21 cellular contexts compared by ENCODE assay signal in genomic region chr16:27543801-27544200, GRCh38. TPM values are rescaled to one million over a fixed set of nuclear protein-coding genes. Genes with fewer than 3 reads are reported as not detected.
DNase-seq lines count a peak whose midpoint lies in the region; FAIRE-seq and TF ChIP-seq lines count a peak whose summit lies in the region.
"Had no signal": no experiment of that assay in that cellular context is flagged by ENCODE, and none has a peak within 500 bp of the region (broad histone marks: within the 10 kb centered on the region; RNA-seq: fewer than 3 reads in every experiment).

No MANE protein-coding gene starts in this region.

- H3K4me3 ChIP-seq in fibroblast of mammary gland (ENCODE audit: control insufficient read depth, low read depth, low read length) (no peak overlapping the region), sigmoid colon (no peak overlapping the region)

- WGBS in sigmoid colon, 2 donors, result 92 to 95% methylated on average over 3 of the region's 3 CpGs

- H3K4me1 Mint-ChIP-seq in activated T-helper 1 cell treated with anti-CD3 and anti-CD28 coated beads, Interleukin-12 subunit alpha, Interleukin-12 subunit beta, Interleukin-2, Interleukin-4 antibody, amounts not matched to agents 30 ng/mL and 10 ng/mL and 1 ng/mL, durations not matched to agents 14 hours and 24 hours and 36 hours (ENCODE audit: low read depth), result peaks cover 43% of the 10 kb centered on the region

- no peaks in the 10 kb centered on the region for H3K27me3 Mint-ChIP-seq in activated T-helper 1 cell treated with anti-CD3 and anti-CD28 coated beads, Interleukin-12 subunit alpha, Interleukin-12 subunit beta, Interleukin-2, Interleukin-4 antibody, amounts not matched to agents 30 ng/mL and 10 ng/mL and 1 ng/mL, durations not matched to agents 14 hours and 24 hours and 36 hours (ENCODE audit: insufficient read depth)
- H3K27me3 Mint-ChIP-seq: CD4-positive, CD25-positive, alpha-beta regulatory T cell; CD8-positive, alpha-beta memory T cell had no signal

- no peak overlapping the region for H3K4me3 Mint-ChIP-seq in activated T-helper 1 cell treated with anti-CD3 and anti-CD28 coated beads, Interleukin-12 subunit alpha, Interleukin-12 subunit beta, Interleukin-2, Interleukin-4 antibody, amounts not matched to agents 30 ng/mL and 10 ng/mL and 1 ng/mL, durations not matched to agents 14 hours and 24 hours and 36 hours
- H3K4me3 Mint-ChIP-seq: HFFc6 had no signal

- H3K36me3 ChIP-seq in sigmoid colon, result peaks cover 34 to 71% (median 60%) of the 10 kb centered on the region in 4 donors

- H3K27ac Mint-ChIP-seq in activated T-helper 1 cell treated with anti-CD3 and anti-CD28 coated beads, Interleukin-12 subunit alpha, Interleukin-12 subunit beta, Interleukin-2, Interleukin-4 antibody, amounts not matched to agents 30 ng/mL and 10 ng/mL and 1 ng/mL, durations not matched to agents 14 hours and 24 hours and 36 hours, result no peak overlapping the region
- H3K27ac Mint-ChIP-seq: CD4-positive, CD25-positive, alpha-beta regulatory T cell; HFFc6 had no signal

- no peak for FAIRE-seq in frontal cortex (lab: Jason Lieb, UNC)
- FAIRE-seq: A204.1, G401.6, GM12891 had no signal

- no peaks in the 10 kb centered on the region for H3K9me3 Mint-ChIP-seq in activated T-helper 1 cell treated with anti-CD3 and anti-CD28 coated beads, Interleukin-12 subunit alpha, Interleukin-12 subunit beta, Interleukin-2, Interleukin-4 antibody, amounts not matched to agents 30 ng/mL and 10 ng/mL and 1 ng/mL, durations not matched to agents 14 hours and 24 hours and 36 hours
- H3K9me3 Mint-ChIP-seq: HFFc6 had no signal

- H3K27ac ChIP-seq in sigmoid colon, result no peak overlapping the region
- H3K27ac ChIP-seq: HL-60 had no signal

- peak; percentile 32 for DNase-seq in amniotic epithelial cell (ENCODE audit: low read depth)
- DNase-seq in fibroblast of mammary gland (ENCODE audit: low read depth), result peak; percentile 33
- peak; percentile 1 for DNase-seq in sigmoid colon
- no peak for DNase-seq in frontal cortex (ENCODE audit: low spot score in 2 of 2)
- no peak for DNase-seq in NCI-H226
- no peak for DNase-seq in activated T-helper 1 cell treated with anti-CD3 and anti-CD28 coated beads, Interleukin-12 subunit alpha, Interleukin-12 subunit beta, Interleukin-2, Interleukin-4 antibody, amounts not matched to agents 30 ng/mL and 10 ng/mL and 1 ng/mL, durations not matched to agents 14 hours and 24 hours and 36 hours (ENCODE audit: low spot score)
- DNase-seq: ACHN; BE2C; C1 segment of cervical spinal cord; CD4-positive, CD25-positive, alpha-beta regulatory T cell; CD8-positive, alpha-beta memory T cell; COR-L47; DMS 273 treated with DMSO at 0.1 percent for 48 hours; DMS53; GOT3; H7; HFFc6 had no signal

- peaks cover 57% of the 10 kb centered on the region for H3K36me3 Mint-ChIP-seq in activated T-helper 1 cell treated with anti-CD3 and anti-CD28 coated beads, Interleukin-12 subunit alpha, Interleukin-12 subunit beta, Interleukin-2, Interleukin-4 antibody, amounts not matched to agents 30 ng/mL and 10 ng/mL and 1 ng/mL, durations not matched to agents 14 hours and 24 hours and 36 hours (ENCODE audit: low read depth)

- no peak for TF ChIP-seq CTCF in fibroblast of mammary gland (conservative IDR thresholded peaks at IDR 0.05; ENCODE audit: control insufficient read depth, insufficient read depth, low read depth, low read length)
- TF ChIP-seq CTCF in sigmoid colon (IDR thresholded peaks at IDR 0.05), result no peak

- peaks cover 0 to 24% (median 19%) of the 10 kb centered on the region in 4 donors for H3K4me1 ChIP-seq in sigmoid colon

- H3K9me3 ChIP-seq in sigmoid colon, result no peaks in the 10 kb centered on the region
- H3K9me3 ChIP-seq: BE2C had no signal

- TF ChIP-seq EP300 in sigmoid colon (IDR thresholded peaks at IDR 0.05), result no peak

- TF ChIP-seq POLR2A in sigmoid colon (IDR thresholded peaks at IDR 0.05), result no peak

- intact Hi-C loops in sigmoid colon (cut with DNase I), result no loop called here
- intact Hi-C loops in activated T-helper 1 cell treated with anti-CD3 and anti-CD28 coated beads, Interleukin-12 subunit alpha, Interleukin-12 subunit beta, Interleukin-2, Interleukin-4 antibody, amounts not matched to agents 30 ng/mL and 10 ng/mL and 1 ng/mL, durations not matched to agents 14 hours and 24 hours and 36 hours (cut with micrococcal nuclease), result no loop called here

- no peaks in the 10 kb centered on the region for H3K27me3 ChIP-seq in sigmoid colon
- H3K27me3 ChIP-seq: BE2C had no signal

RNA-seq across cellular contexts. Expression of gene GTF3C1, which starts 5.9 kb away (rescaled TPM):
- 10 to 100 TPM; 35.0 to 74.2 (median 44.6) TPM for total RNA-seq in sigmoid colon
- 10 to 100 TPM in 2 of 3 donors, 1 to 10 TPM in 1; 9.0 to 37.5 (median 15.0) TPM for polyA plus RNA-seq in sigmoid colon
- 77.9 TPM for total RNA-seq in frontal cortex
- total RNA-seq in activated T-helper 1 cell treated with anti-CD3 and anti-CD28 coated beads, Interleukin-12 subunit alpha, Interleukin-12 subunit beta, Interleukin-2, Interleukin-4 antibody, amounts not matched to agents 30 ng/mL and 10 ng/mL and 1 ng/mL, durations not matched to agents 14 hours and 24 hours and 36 hours, result 66.5 and 69.9 TPM in 2 replicates

RNA-seq across cellular contexts. Expression of gene KATNIP, which starts 6.1 kb away (rescaled TPM):
- total RNA-seq in sigmoid colon (10 to 100 TPM; 12.8 to 31.9 (median 16.2) TPM), frontal cortex (17.9 TPM)
- polyA plus RNA-seq in sigmoid colon, result 10 to 100 TPM in 1 of 3 donors, 1 to 10 TPM in 2; 6.7 to 19.7 (median 7.2) TPM
- total RNA-seq in activated T-helper 1 cell treated with anti-CD3 and anti-CD28 coated beads, Interleukin-12 subunit alpha, Interleukin-12 subunit beta, Interleukin-2, Interleukin-4 antibody, amounts not matched to agents 30 ng/mL and 10 ng/mL and 1 ng/mL, durations not matched to agents 14 hours and 24 hours and 36 hours, result 12.4 and 17.6 TPM in 2 replicates

Comparison
In these comparisons a context has a peak if more than half of its experiments do, and no peak if none do; other contexts are left out.
1. DNase-seq: peak in amniotic epithelial cell (single experiment), fibroblast of mammary gland (single experiment) and sigmoid colon (single experiment); none in frontal cortex (0 of 2), NCI-H226 (single experiment) and activated T-helper 1 cell treated with anti-CD3 and anti-CD28 coated beads, Interleukin-12 subunit alpha, Interleukin-12 subunit beta, Interleukin-2, Interleukin-4 antibody, amounts not matched to agents 30 ng/mL and 10 ng/mL and 1 ng/mL, durations not matched to agents 14 hours and 24 hours and 36 hours (single experiment).